ENCODE assay signal across 32 cellular contexts in the genomic region with DNA sequence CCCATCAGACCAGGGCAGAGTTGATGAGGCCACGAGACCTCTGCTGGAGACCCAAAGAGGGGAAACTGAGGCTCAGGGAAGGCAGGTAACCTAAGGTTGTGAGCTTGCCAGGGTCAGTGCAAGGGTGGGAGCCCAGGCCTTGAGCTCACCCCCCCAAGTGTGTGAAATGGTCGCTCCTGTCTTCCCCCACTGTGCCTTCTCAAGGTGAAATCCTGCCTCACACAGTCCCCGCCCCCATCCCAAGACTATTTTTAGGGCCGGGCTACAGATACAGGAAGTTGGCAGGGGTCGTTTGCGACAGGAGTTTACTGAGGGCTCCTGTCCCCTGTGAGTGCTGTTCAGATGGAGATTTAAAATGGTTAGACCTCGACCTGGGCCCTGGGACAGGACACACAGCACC. TPM values are rescaled to one million over a fixed set of nuclear protein-coding genes. Genes with fewer than 3 reads are reported as not detected.
DNase-seq lines count a peak whose midpoint lies in the region; ATAC-seq, FAIRE-seq and TF ChIP-seq lines count a peak whose summit lies in the region.
"Had no signal": no experiment of that assay in that cellular context is flagged by ENCODE, and none has a peak within 500 bp of the region (broad histone marks: within the 10 kb centered on the region; RNA-seq: fewer than 3 reads in every experiment).

No MANE protein-coding gene starts in this region.

- H3K79me1 ChIP-seq in H1 (ENCODE audit: low read depth, low read length) (no peaks in the 10 kb centered on the region), mesendoderm (ENCODE audit: low read length) (no peaks in the 10 kb centered on the region)

- H3K9ac ChIP-seq in H1 (replicated peaks in 1 of 4; ENCODE audit: extremely low read depth in 1 of 4, low read depth in 3 of 4, low read length in 3 of 4) = no peak overlapping the region
- no peak overlapping the region for H3K9ac ChIP-seq in mesendoderm (ENCODE audit: low read length)

- no peak overlapping the region for H3K14ac ChIP-seq in H1 (ENCODE audit: insufficient read length)

- H3K27ac ChIP-seq in DOHH2 (ENCODE audit: low read depth, low read length) (peak overlapping the region; percentile 73), H1 (ENCODE audit: low read depth, low read length) (no peak overlapping the region), mesendoderm (ENCODE audit: low read depth, low read length) (no peak overlapping the region)
- H3K27ac ChIP-seq: ascending aorta, PC-9, SK-N-MC, skin epidermis, tibial nerve had no signal

- H3K79me2 ChIP-seq in DOHH2 (ENCODE audit: control insufficient read depth, low read length) (no peaks in the 10 kb centered on the region), H1 (ENCODE audit: control insufficient read depth in 1 of 2, insufficient read depth in 2 of 2, low read length in 2 of 2) (no peaks in the 10 kb centered on the region), mesendoderm (ENCODE audit: control insufficient read depth, insufficient read depth, low read length) (no peaks in the 10 kb centered on the region)

- H3K9me3 ChIP-seq in DOHH2 (ENCODE audit: control insufficient read depth, insufficient read depth, low read length) (no peaks in the 10 kb centered on the region), H1 (ENCODE audit: insufficient read depth in 2 of 2, low read depth in 1 of 2, low read length in 1 of 2) (no peaks in the 10 kb centered on the region; a peak in 1 of 4 replicates)
- H3K9me3 ChIP-seq: ascending aorta, HAP-1, tibial nerve had no signal

- no peak overlapping the region for H4K91ac ChIP-seq in H1 (replicated peaks; ENCODE audit: insufficient read length, low read length)

- POLR2A ChIA-PET in H1 (lab: Charles Lee; ENCODE audit: partially characterized antibody) = interaction anchor here (1.3 kb wide), 2 partner anchors 12 to 47 kb away, joined by 3 to 6 read pairs; no protein-coding TSS in a partner anchor

- 0 out of 2 replicates have a peak overlapping the region, but pooled peaks have one; percentile 50 for H2BK12ac ChIP-seq in H1 (ENCODE audit: low read depth, low read length)

- H2BK120ac ChIP-seq in H1 (replicated peaks; ENCODE audit: low read depth, low read length) (no peak overlapping the region), mesendoderm (ENCODE audit: low read depth, low read length) (no peak overlapping the region)

- H4K8ac ChIP-seq in H1 (ENCODE audit: extremely low read depth, insufficient read depth, low read length) (no peak overlapping the region), mesendoderm (ENCODE audit: low read depth, low read length) (no peak overlapping the region)

- no peak for TF ChIP-seq CTCF in DOHH2 (IDR thresholded peaks at IDR 0.05; ENCODE audit: low read depth, low read length, poor library complexity, severe bottlenecking)
- no peak for TF ChIP-seq CTCF in H1 (IDR thresholded peaks at IDR 0.05; ENCODE audit: control extremely low read depth in 1 of 3, insufficient read depth in 1 of 3, low read depth in 1 of 3, low read length in 3 of 3)

- DNase-seq in NOMO-1 treated with DMSO at 0.1 percent for 48 hours (lab: John Stamatoyannopoulos, UW; ENCODE audit: unreplicated experiment) (peak; percentile 65), H1 (ENCODE audit: low read depth in 1 of 2, low spot score in 2 of 2) (no peak), mesendoderm (no peak), DMS79 treated with DMSO at 0.1 percent for 48 hours (lab: John Stamatoyannopoulos, UW) (no peak), GOT3 (lab: John Stamatoyannopoulos, UW) (no peak)
- DNase-seq: ACHN; activated T-cell treated with anti-CD3 and anti-CD28 coated beads, Interleukin-2, amount 50 U/mL, for 72 hours; effector CD4-positive, alpha-beta T cell; erythroblast; left colon; NCI-H1694; NCI-H69; PC-9; posterior cingulate gyrus; stimulated activated CD4-positive, alpha-beta T cell treated with anti-CD3 and anti-CD28 coated beads, Interleukin-2, amount 100 ng/mL, for 24 hours; stimulated activated naive CD8-positive, alpha-beta T cell treated with anti-CD3 and anti-CD28 coated beads, Interleukin-15, Interleukin-2, amounts not matched to agents 100 U/mL and 50 U/mL, for 24 hours; T-helper 9 cell had no signal

- no peak for TF ChIP-seq RAD21 in H1 (IDR thresholded peaks at IDR 0.05 in 1 of 2, conservative IDR thresholded peaks at IDR 0.05 in 1 of 2; ENCODE audit: low read depth in 2 of 2, low read length in 2 of 2)

- peaks cover 2% of the 10 kb centered on the region for H3F3A ChIP-seq in DOHH2 (ENCODE audit: control insufficient read depth, insufficient read depth)

- peaks cover 38% of the 10 kb centered on the region for H3K4me1 ChIP-seq in DOHH2 (ENCODE audit: control insufficient read depth, low read length)
- peaks cover 0 to 10% (median 3%) of the 10 kb centered on the region in 4 experiments; a peak in 3 of 7 replicates for H3K4me1 ChIP-seq in H1 (replicated peaks in 1 of 4; ENCODE audit: control insufficient read depth in 3 of 4, insufficient read depth in 4 of 4, low read length in 3 of 4)
- no peaks in the 10 kb centered on the region for H3K4me1 ChIP-seq in mesendoderm (ENCODE audit: control insufficient read depth, low read depth, low read length)
- H3K4me1 ChIP-seq: ascending aorta, HAP-1 had no signal

- WGBS in H1 (ENCODE audit: extremely low coverage in 1 of 2, insufficient coverage in 1 of 2, insufficient read length in 1 of 2, insufficient replicate concordance in 2 of 2, low coverage in 1 of 2, low lambda C conversion rate in 2 of 2, missing lambda C conversion rate in 1 of 2), 2 experiments = 63% methylated on average over 7 of the region's 7 CpGs; no CpG with 5 or more reads in 1 of the 2 experiments
- no CpG with 5 or more reads among the region's 7 CpGs for WGBS in mesendoderm (ENCODE audit: extremely low coverage, insufficient coverage, low lambda C conversion rate)

- no peak overlapping the region for H2BK15ac ChIP-seq in H1 (ENCODE audit: low read length)
- no peak overlapping the region for H2BK15ac ChIP-seq in mesendoderm (replicated peaks; ENCODE audit: low read depth)

- no peaks in the 10 kb centered on the region for H3K9me2 ChIP-seq in DOHH2 (replicated peaks; ENCODE audit: control insufficient read depth, low read length)

- no peak for TF ChIP-seq EP300 in H1 (IDR thresholded peaks at IDR 0.05; ENCODE audit: borderline replicate concordance in 1 of 2, low read depth in 2 of 2, low read length in 2 of 2)

- H3K23ac ChIP-seq in H1 (ENCODE audit: insufficient read length) (no peak overlapping the region), mesendoderm (ENCODE audit: low read length) (no peak overlapping the region)

- ATAC-seq in GM18861 (IDR thresholded peaks at IDR 0.05; ENCODE audit: unreplicated experiment) (no peak), GM19452 (IDR thresholded peaks at IDR 0.05; ENCODE audit: unreplicated experiment) (no peak)
- ATAC-seq: activated naive CD4-positive, alpha-beta T cell treated with anti-CD3 and anti-CD28 coated beads, Interleukin-2, amount 50 U/mL, for 72 hours; activated T-cell treated with anti-CD3 and anti-CD28 coated beads, Interleukin-2, amount 50 U/mL, for 72 hours; left colon; stimulated activated naive CD8-positive, alpha-beta T cell treated with anti-CD3 and anti-CD28 coated beads, Interleukin-15, Interleukin-2, amounts not matched to agents 100 U/mL and 50 U/mL, for 24 hours had no signal

- no peak for FAIRE-seq in H1 (lab: Jason Lieb, UNC)
- FAIRE-seq: GM12891 had no signal

- H3K27me3 ChIP-seq in DOHH2 (ENCODE audit: control insufficient read depth, low read length) = no peaks in the 10 kb centered on the region
- H3K27me3 ChIP-seq in H1 (replicated peaks in 1 of 4; ENCODE audit: control insufficient read depth in 3 of 4, extremely low read depth in 1 of 4, insufficient read depth in 3 of 4, low read length in 3 of 4) = peaks cover 0 to 5% (median 2%) of the 10 kb centered on the region in 4 experiments; a peak in 2 of 7 replicates
- H3K27me3 ChIP-seq in mesendoderm (ENCODE audit: insufficient read depth, low read length, poor library complexity) = no peaks in the 10 kb centered on the region

- H3K4ac ChIP-seq in H1 (replicated peaks; ENCODE audit: insufficient read length, low read depth, low read length) = no peak overlapping the region
- no peak overlapping the region for H3K4ac ChIP-seq in mesendoderm (ENCODE audit: low read depth, low read length)

- H2BK5ac ChIP-seq in H1 (ENCODE audit: low read depth, low read length) = no peak overlapping the region
- H2BK5ac ChIP-seq in mesendoderm (ENCODE audit: low read length) = no peak overlapping the region

- CTCF ChIA-PET in H1 (lab: Charles Lee; ENCODE audit: partially characterized antibody) = interaction anchor here (0.8 to 8.3 kb wide), 12 partner anchors 14 to 169 kb away, joined by 3 to 68 read pairs (median 4); no protein-coding TSS in a partner anchor

- H4K20me1 ChIP-seq in DOHH2 (ENCODE audit: control insufficient read depth, insufficient read depth, low read depth, low read length) = no peaks in the 10 kb centered on the region
- H4K20me1 ChIP-seq in H1 (replicated peaks in 1 of 2; ENCODE audit: control insufficient read depth in 1 of 2, insufficient read depth in 2 of 2, low read length in 2 of 2) = no peaks in the 10 kb centered on the region

- peaks cover 2% of the 10 kb centered on the region; the same call in 1 of the 2 replicates for H3K23me2 ChIP-seq in H1 (ENCODE audit: low read depth, low read length)

- H2BK20ac ChIP-seq in H1 (ENCODE audit: low read length) = no peak overlapping the region

- H2AK5ac ChIP-seq in H1 (ENCODE audit: low read depth, low read length) (no peak overlapping the region), mesendoderm (ENCODE audit: low read length) (no peak overlapping the region)

- H3K4me3 ChIP-seq in DOHH2 (ENCODE audit: low read length) (peak overlapping the region; percentile 66), H1 (ENCODE audit: extremely low read depth in 1 of 4, insufficient read depth in 2 of 4, low read depth in 3 of 4, low read length in 4 of 4) (no peak overlapping the region), mesendoderm (ENCODE audit: low read length) (no peak overlapping the region)
- H3K4me3 ChIP-seq: ascending aorta, HAP-1, PC-9, SK-N-MC, skin epidermis, tibial nerve had no signal

- H3K36me3 ChIP-seq in DOHH2 (ENCODE audit: control insufficient read depth, low read length) = no peaks in the 10 kb centered on the region
- no peaks in the 10 kb centered on the region for H3K36me3 ChIP-seq in H1 (ENCODE audit: control insufficient read depth in 2 of 4, insufficient read depth in 4 of 4, low read length in 3 of 4)
- no peaks in the 10 kb centered on the region for H3K36me3 ChIP-seq in mesendoderm (ENCODE audit: control insufficient read depth, insufficient read depth, low read length)
- H3K36me3 ChIP-seq: ascending aorta, HAP-1, tibial nerve had no signal

- peak overlapping the region; percentile 82 for H3K4me2 ChIP-seq in DOHH2 (ENCODE audit: low read length)
- H3K4me2 ChIP-seq in H1 (ENCODE audit: insufficient read depth in 1 of 2, low read depth in 2 of 2, low read length in 2 of 2) = no peak overlapping the region
- H3K4me2 ChIP-seq in mesendoderm (ENCODE audit: low read length) = no peak overlapping the region
- H3K4me2 ChIP-seq: PC-9 had no signal

- H3K18ac ChIP-seq in H1 (ENCODE audit: extremely low read depth, low read length) (no peak overlapping the region), mesendoderm (ENCODE audit: low read length) (no peak overlapping the region)

- H3K56ac ChIP-seq in H1 (replicated peaks; ENCODE audit: insufficient read length, low read depth, low read length) = no peak overlapping the region
- H3K56ac ChIP-seq in mesendoderm (ENCODE audit: low read length) = peak overlapping the region; percentile 17

- TF ChIP-seq POLR2A in H1 (IDR thresholded peaks at IDR 0.05; ENCODE audit: control extremely low read depth in 1 of 2, low read depth in 2 of 2, low read length in 2 of 2) = no peak

- no peak overlapping the region for H2AFZ ChIP-seq in H1 (ENCODE audit: low read length)
- H2AFZ ChIP-seq: PC-9 had no signal

- H4K5ac ChIP-seq in H1 (ENCODE audit: insufficient read length, low read depth, low read length) (no peak overlapping the region), mesendoderm (ENCODE audit: low read length) (no peak overlapping the region)

RNA-seq across cellular contexts. Expression of a gene that starts 18.7 kb away (rescaled TPM):
- 0.11 and 0.15 TPM in 2 replicates for total RNA-seq in H1 (2021; fragmentation: NEBNext Ultra II Directional; extraction: Animal tissue kit (Norgen Biotek cat#: 25700))
- 0.08 TPM in 2 replicates for polyA plus RNA-seq in H1 (2011; rRNA removed)
- polyA plus RNA-seq in H1 (2011; cell fraction: cytosol; rRNA removed) = 0.10 TPM
- polyA plus RNA-seq in H1 (2011; cell fraction: nucleus; rRNA removed) = 0.14 TPM
- polyA plus RNA-seq in H1 (2012, experiment 1 of 2) = 0.11 to 0.17 TPM (median 0.12 TPM) in 3 of 4 replicates, not detected in the other
- 0.12 TPM for polyA plus RNA-seq in H1 (2012, experiment 2 of 2)
- polyA plus RNA-seq in H1 (2013, experiment 1 of 2) = 0.08 TPM
- polyA plus RNA-seq in H1 (2013, experiment 2 of 2) = 0.07 TPM
- 0.05 and 0.06 TPM in 2 replicates for polyA minus RNA-seq in H1 (2011; rRNA and poly(A)+ RNA removed)
- not detected for polyA minus RNA-seq in H1 (2011; cell fraction: cytosol; rRNA and poly(A)+ RNA removed)
- not detected for polyA minus RNA-seq in H1 (2011; cell fraction: nucleus; rRNA and poly(A)+ RNA removed)
- polyA plus RNA-seq in mesendoderm (2013, experiment 1 of 2) = 0.07 TPM
- 0.10 TPM for polyA plus RNA-seq in mesendoderm (2013, experiment 2 of 2)
- total RNA-seq: activated naive CD4-positive, alpha-beta T cell treated with anti-CD3 and anti-CD28 coated beads, Interleukin-2, amount 50 U/mL, for 72 hours; activated T-cell treated with anti-CD3 and anti-CD28 coated beads, Interleukin-2, amount 50 U/mL, for 72 hours; ascending aorta; cerebellum; glomerular endothelial cell; left colon; M059J; mononuclear cell had no signal
- polyA plus RNA-seq: neural cell had no signal
